In the genomic region with DNA sequence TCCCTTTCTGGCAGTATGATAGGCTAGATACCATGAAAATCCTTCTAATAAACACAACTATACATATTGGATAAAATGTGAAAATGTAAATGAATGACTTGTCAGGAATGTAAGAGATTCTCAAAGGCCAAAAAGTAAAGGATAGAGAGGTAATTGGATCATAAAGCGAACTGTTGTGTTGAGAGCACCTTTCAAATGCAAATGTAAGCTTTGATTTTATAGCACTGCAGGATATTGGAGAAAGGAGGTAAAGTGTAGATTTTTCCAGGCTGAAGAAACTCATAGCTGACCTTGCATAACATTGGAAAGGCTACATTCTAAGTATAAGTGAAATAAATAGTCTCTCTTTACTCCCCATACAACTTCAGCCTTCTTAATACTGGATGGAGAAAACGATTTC, we compare ENCODE assay signal across 35 cellular contexts.
"Had no signal": no experiment of that assay in that cellular context is flagged by ENCODE, and none has a peak within 500 bp of the region (broad histone marks: within the 10 kb centered on the region; RNA-seq: fewer than 3 reads in every experiment).

No MANE protein-coding gene starts in this region.

- DNase-seq: Karpas-422, Kasumi-1, MG63, MM.1S, MV-4-11, NCI-H1048, NCI-H1092, NCI-H1092 treated with DMSO at 0.1 percent for 48 hours, NCI-H1105, NCI-H1105 treated with DMSO at 0.1 percent for 48 hours, NCI-H1417, NCI-H1417 treated with DMSO at 0.1 percent for 48 hours, NCI-H1436, NCI-H1436 treated with DMSO at 0.1 percent for 48 hours, NCI-H146, NCI-H1694, NCI-H1694 treated with DMSO at 0.1 percent for 48 hours, NCI-H187, NCI-H187 treated with DMSO at 0.1 percent for 48 hours, NCI-H1930, NCI-H2029, NCI-H2029 treated with DMSO at 0.1 percent for 48 hours, NCI-H2081, NCI-H2081 treated with DMSO at 0.1 percent for 48 hours, NCI-H2107, NCI-H2171, NCI-H2171 treated with DMSO at 0.1 percent for 48 hours, NCI-H2227 treated with DMSO at 0.1 percent for 48 hours, NCI-H226, NCI-H345, NCI-H446, NCI-H446 treated with DMSO at 0.1 percent for 48 hours, NCI-H510A, NCI-H510A treated with DMSO at 0.1 percent for 48 hours, NCI-H524 had no signal
